ENCODE assay signal across 2 cellular contexts in the genomic region with DNA sequence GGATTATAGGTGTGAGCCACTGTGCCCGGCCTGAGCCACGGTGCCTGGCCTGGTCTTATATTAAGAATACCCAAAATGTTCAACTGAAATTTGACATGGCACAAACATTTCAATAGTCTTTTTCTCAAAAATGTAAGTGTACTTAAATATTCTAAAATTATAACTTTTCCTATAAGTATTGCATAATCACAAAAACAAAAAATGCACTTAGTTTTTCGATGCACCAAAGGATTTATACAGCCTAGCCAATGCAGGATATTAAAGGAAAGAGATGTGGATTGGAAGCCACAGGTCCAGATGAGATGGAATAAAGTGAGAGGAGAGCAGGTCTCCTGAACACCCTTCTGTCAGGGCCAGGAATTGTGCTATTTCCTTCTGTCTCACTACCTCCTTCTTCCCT.
TF ChIP-seq lines count a peak whose summit lies in the region.

No MANE protein-coding gene starts in this region.

TF ChIP-seq in HepG2, 621 proteins besides CTCF, POLR2A, EP300 and RAD21:
- no peak for TF ChIP-seq RXRA (CRISPR knock-in tag; IDR thresholded peaks at IDR 0.05)
- 0 out of 2 replicates have a peak, but pooled peaks have one; percentile 35 for TF ChIP-seq CEBPB (IDR thresholded peaks at IDR 0.05; ENCODE audit: borderline replicate concordance, low read depth, low read length)
TF ChIP-seq in HepG2: peak in this region for 1.

TF ChIP-seq in K562, 482 proteins besides CTCF, POLR2A, EP300 and RAD21:
- TF ChIP-seq MTF1 (CRISPR knock-in tag; IDR thresholded peaks at IDR 0.05; ENCODE audit: borderline replicate concordance) (no peak), CEBPG (CRISPR knock-in tag; IDR thresholded peaks at IDR 0.05) (no peak), CEBPG (tag; conservative IDR thresholded peaks at IDR 0.05 in 1 of 2, IDR thresholded peaks at IDR 0.05 in 1 of 2) (peak; percentile 29 to 81; a peak in 3 of 4 replicates), ETV5 (CRISPR knock-in tag; IDR thresholded peaks at IDR 0.05; ENCODE audit: low read depth) (no peak), HOXB6 (CRISPR knock-in tag; IDR thresholded peaks at IDR 0.05; ENCODE audit: borderline replicate concordance) (no peak), TFE3 (CRISPR knock-in tag; IDR thresholded peaks at IDR 0.05) (no peak), FOSL1 (tag; conservative IDR thresholded peaks at IDR 0.05) (no peak), ZNF511 (CRISPR knock-in tag; IDR thresholded peaks at IDR 0.05) (no peak), CEBPB (tag; IDR thresholded peaks at IDR 0.05) (peak; percentile 58)
